8 cellular contexts compared by ENCODE assay signal in the genomic region with DNA sequence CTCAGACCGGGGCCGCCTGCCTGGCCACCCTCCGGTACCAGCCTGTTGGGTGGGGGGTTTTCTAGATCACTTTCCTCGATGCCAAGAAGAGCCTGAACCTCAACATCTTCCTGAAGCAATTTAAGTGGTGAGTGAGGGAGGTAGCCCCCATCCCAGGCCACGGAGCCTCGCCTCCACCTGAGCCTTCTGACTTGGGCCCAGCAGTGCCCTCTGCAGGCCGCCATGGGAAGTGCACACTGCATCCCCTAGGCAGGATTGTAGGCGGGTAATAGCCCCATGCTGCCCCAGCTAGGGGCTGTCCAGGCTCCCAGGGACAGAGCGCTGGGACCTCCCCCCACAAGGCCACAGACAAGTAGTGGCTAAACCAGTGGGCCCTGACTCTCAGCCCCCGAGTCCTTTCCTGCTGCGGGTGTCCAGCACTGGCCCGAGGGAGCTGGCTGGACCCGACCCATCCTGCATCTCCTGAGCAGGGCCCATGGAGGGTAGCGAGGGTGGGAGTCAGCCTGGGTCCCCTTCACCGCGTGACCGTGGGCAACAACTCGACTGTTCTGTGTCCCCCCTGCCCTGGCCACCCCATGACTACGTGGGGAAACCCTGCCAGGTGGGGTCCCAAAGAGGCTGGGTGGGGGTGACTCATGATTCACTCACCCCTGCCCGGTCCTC. TPM values are rescaled to one million over a fixed set of nuclear protein-coding genes. Genes with fewer than 3 reads are reported as not detected.
DNase-seq lines count a peak whose midpoint lies in the region; ATAC-seq lines count a peak whose summit lies in the region.

No MANE protein-coding gene starts in this region.

- DNase-seq in GM03348 (ENCODE audit: low spot score), result peak; percentile 93
- peak; percentile 63 for DNase-seq in HT-29 (ENCODE audit: low spot score)
- DNase-seq in SHP77 (lab: John Stamatoyannopoulos, UW), result peak; percentile 64
- DNase-seq in activated effector memory CD4-positive, alpha-beta T cell treated with anti-CD3 and anti-CD28 coated beads, Interleukin-2, amount 50 U/mL, for 16 hours, result peak; percentile 90
- peak; percentile 90 for DNase-seq in germinal center (ENCODE audit: low spot score)
- DNase-seq in posterior cingulate gyrus, result peak in 9 of 10 donors; percentile 56 to 96 (median 78)

- intact Hi-C loops in posterior cingulate gyrus (cut with DNase I), result loop anchor here (1.0 kb wide), 1 partner anchor 58 kb away; no protein-coding TSS in a partner anchor

- ATAC-seq in HG03139 (IDR thresholded peaks at IDR 0.05; ENCODE audit: unreplicated experiment) (no peak), GM21526 (IDR thresholded peaks at IDR 0.05; ENCODE audit: low FRiP score, unreplicated experiment) (no peak)

RNA-seq across cellular contexts. Expression of a gene that starts 15.3 kb away (rescaled TPM):
- total RNA-seq in HT-29 (2014; rRNA removed; shearing (Covaris generic)), result 2.1 and 8.3 TPM in 2 replicates

RNA-seq across cellular contexts. Expression of a gene that starts 19.3 kb away (rescaled TPM):
- total RNA-seq in HT-29 (2014; rRNA removed; shearing (Covaris generic)), result 293 and 322 TPM in 2 replicates

RNA-seq across cellular contexts. Expression of a gene that starts 44.2 kb away (rescaled TPM):
- 243 and 250 TPM in 2 replicates for total RNA-seq in HT-29 (2014; rRNA removed; shearing (Covaris generic))
